ENCODE assay signal across 1 cellular context in the genomic region with DNA sequence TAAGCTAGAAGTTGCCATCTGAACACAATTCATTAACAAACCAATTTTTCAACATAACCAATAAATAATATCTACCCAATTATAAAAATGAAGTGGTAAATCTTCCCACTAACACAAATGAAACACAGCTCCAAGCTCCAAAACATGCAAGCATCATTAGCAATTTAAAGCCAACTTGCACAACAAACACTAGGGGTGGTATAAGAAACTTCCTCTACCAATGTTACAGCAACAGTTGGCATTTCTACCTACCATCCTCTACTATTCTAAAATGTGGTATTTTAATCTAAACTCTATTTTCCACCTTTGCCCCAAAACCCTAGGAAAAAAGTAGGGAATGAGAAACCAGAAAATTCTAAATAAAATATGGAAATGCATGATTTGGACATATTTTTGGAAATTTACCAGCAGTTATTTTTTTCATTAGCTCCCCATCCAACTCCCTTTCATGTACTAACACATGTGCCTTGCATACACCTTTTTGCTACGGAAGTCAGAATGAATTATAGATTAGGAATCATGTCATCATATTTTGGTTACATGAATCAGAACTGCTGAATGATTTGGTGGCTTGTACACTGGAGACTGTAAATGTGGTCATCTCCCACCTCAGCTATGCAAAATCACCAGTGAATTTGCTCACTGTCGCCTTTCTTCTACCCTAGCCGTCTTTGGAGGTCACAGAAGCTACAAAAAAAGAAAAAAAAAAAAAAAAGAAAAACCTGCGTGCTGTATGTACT.
TF ChIP-seq lines count a peak whose summit lies in the region.

No MANE protein-coding gene starts in this region.

TF ChIP-seq in SK-N-SH, 30 proteins besides CTCF, POLR2A, EP300 and RAD21 (continued from another document):
- TF ChIP-seq, protein P1, sequence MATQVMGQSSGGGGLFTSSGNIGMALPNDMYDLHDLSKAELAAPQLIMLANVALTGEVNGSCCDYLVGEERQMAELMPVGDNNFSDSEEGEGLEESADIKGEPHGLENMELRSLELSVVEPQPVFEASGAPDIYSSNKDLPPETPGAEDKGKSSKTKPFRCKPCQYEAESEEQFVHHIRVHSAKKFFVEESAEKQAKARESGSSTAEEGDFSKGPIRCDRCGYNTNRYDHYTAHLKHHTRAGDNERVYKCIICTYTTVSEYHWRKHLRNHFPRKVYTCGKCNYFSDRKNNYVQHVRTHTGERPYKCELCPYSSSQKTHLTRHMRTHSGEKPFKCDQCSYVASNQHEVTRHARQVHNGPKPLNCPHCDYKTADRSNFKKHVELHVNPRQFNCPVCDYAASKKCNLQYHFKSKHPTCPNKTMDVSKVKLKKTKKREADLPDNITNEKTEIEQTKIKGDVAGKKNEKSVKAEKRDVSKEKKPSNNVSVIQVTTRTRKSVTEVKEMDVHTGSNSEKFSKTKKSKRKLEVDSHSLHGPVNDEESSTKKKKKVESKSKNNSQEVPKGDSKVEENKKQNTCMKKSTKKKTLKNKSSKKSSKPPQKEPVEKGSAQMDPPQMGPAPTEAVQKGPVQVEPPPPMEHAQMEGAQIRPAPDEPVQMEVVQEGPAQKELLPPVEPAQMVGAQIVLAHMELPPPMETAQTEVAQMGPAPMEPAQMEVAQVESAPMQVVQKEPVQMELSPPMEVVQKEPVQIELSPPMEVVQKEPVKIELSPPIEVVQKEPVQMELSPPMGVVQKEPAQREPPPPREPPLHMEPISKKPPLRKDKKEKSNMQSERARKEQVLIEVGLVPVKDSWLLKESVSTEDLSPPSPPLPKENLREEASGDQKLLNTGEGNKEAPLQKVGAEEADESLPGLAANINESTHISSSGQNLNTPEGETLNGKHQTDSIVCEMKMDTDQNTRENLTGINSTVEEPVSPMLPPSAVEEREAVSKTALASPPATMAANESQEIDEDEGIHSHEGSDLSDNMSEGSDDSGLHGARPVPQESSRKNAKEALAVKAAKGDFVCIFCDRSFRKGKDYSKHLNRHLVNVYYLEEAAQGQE (IDR thresholded peaks at IDR 0.05; ENCODE audit: low read depth, low read length): no peak
TF ChIP-seq in SK-N-SH: peak in this region for 0.
